Comparison of ENCODE assay signal across 13 cellular contexts in genomic region chr5:126003309-126003708, GRCh38.
DNase-seq lines count a peak whose midpoint lies in the region; ATAC-seq, FAIRE-seq and TF ChIP-seq lines count a peak whose summit lies in the region.
"Had no signal": no experiment of that assay in that cellular context is flagged by ENCODE, and none has a peak within 500 bp of the region (broad histone marks: within the 10 kb centered on the region; RNA-seq: fewer than 3 reads in every experiment).

No MANE protein-coding gene starts in this region.

- FAIRE-seq in endothelial cell of umbilical vein (lab: Jason Lieb, UNC) (no peak), small intestine (lab: Jason Lieb, UNC) (no peak)

- H3K36me3 ChIP-seq in endothelial cell of umbilical vein (ENCODE audit: control insufficient read depth in 2 of 2, extremely low read depth in 1 of 2, insufficient read depth in 2 of 2, low read length in 2 of 2) (no peaks in the 10 kb centered on the region), small intestine (ENCODE audit: control insufficient read depth in 2 of 2, insufficient read depth in 2 of 2, low read length in 2 of 2) (no peaks in the 10 kb centered on the region)
- H3K36me3 ChIP-seq: SJSA1, tibial nerve had no signal

- peaks cover 44% of the 10 kb centered on the region for H3K4me1 Mint-ChIP-seq in nephron
- H3K4me1 Mint-ChIP-seq: B cell had no signal

- ATAC-seq in Right ventricle myocardium superior (ENCODE audit: poor library complexity) (peak; percentile 75), HG02885 (IDR thresholded peaks at IDR 0.05; ENCODE audit: poor library complexity, unreplicated experiment) (no peak)

- TF ChIP-seq CTCF in endothelial cell of umbilical vein (IDR thresholded peaks at IDR 0.05; ENCODE audit: extremely low read depth in 1 of 2, insufficient read depth in 1 of 2, low read depth in 1 of 2, low read length in 2 of 2) (no peak), nephron (IDR thresholded peaks at IDR 0.05; ENCODE audit: unreplicated experiment in 3 of 3) (no peak)

- H3K27ac ChIP-seq in endothelial cell of umbilical vein (ENCODE audit: insufficient read depth, low read depth, low read length) (no peak overlapping the region), small intestine (ENCODE audit: low read depth in 1 of 2, low read length in 1 of 2) (no peak overlapping the region)

- H3K9ac ChIP-seq in endothelial cell of umbilical vein (replicated peaks; ENCODE audit: extremely low read depth, insufficient read depth, low read length) = no peak overlapping the region

- no peak overlapping the region for H3K4me3 Mint-ChIP-seq in nephron
- H3K4me3 Mint-ChIP-seq: B cell had no signal

- H3K9me3 ChIP-seq in endothelial cell of umbilical vein (replicated peaks; ENCODE audit: control insufficient read depth, insufficient read depth, low read length) (no peaks in the 10 kb centered on the region), small intestine (ENCODE audit: control insufficient read depth, low read depth) (no peaks in the 10 kb centered on the region)
- H3K9me3 ChIP-seq: SJSA1, tibial nerve had no signal

- H2AFZ ChIP-seq in endothelial cell of umbilical vein (ENCODE audit: low read depth, low read length) = no peak overlapping the region

- dilution Hi-C loops in endothelial cell of umbilical vein (cut with MboI; ENCODE audit: extremely low pct_ligation_motif_present, low sequenced_read_pairs) = no loop called here

- H3K9me3 Mint-ChIP-seq in nephron = peaks cover 6% of the 10 kb centered on the region

- no peaks in the 10 kb centered on the region for H3K27me3 ChIP-seq in endothelial cell of umbilical vein (ENCODE audit: control insufficient read depth in 2 of 2, insufficient read depth in 2 of 2, low read length in 2 of 2)
- H3K27me3 ChIP-seq in small intestine (ENCODE audit: control insufficient read depth in 2 of 2, insufficient read depth in 2 of 2, low read length in 2 of 2) = no peaks in the 10 kb centered on the region
- H3K27me3 ChIP-seq: dorsolateral prefrontal cortex, SJSA1, tibial nerve had no signal

- POLR2A ChIA-PET in endothelial cell of umbilical vein (lab: Charles Lee) = no interaction called here

- H3K79me2 ChIP-seq in endothelial cell of umbilical vein (ENCODE audit: control insufficient read depth, insufficient read depth, low read length) = no peaks in the 10 kb centered on the region

- H3K4me3 ChIP-seq in endothelial cell of umbilical vein (replicated peaks in 1 of 3; ENCODE audit: insufficient read depth in 1 of 3, low read depth in 1 of 3, low read length in 3 of 3) = no peak overlapping the region
- no peak overlapping the region for H3K4me3 ChIP-seq in small intestine (ENCODE audit: low read depth in 1 of 2, low read length in 2 of 2)
- H3K4me3 ChIP-seq: SJSA1, tibial nerve had no signal

- no peak for TF ChIP-seq POLR2A in endothelial cell of umbilical vein (IDR thresholded peaks at IDR 0.05; ENCODE audit: low read depth, low read length)

- BruUV-seq in endothelial cell of umbilical vein (replicated peaks; lab: Mats Ljungman, UMichigan) = no TSS peak

- no peak overlapping the region for H3K4me2 ChIP-seq in endothelial cell of umbilical vein (ENCODE audit: insufficient read depth, low read length)

- H3K4me1 ChIP-seq in endothelial cell of umbilical vein (ENCODE audit: control insufficient read depth, extremely low read depth, insufficient read depth, low read length) (no peaks in the 10 kb centered on the region), small intestine (ENCODE audit: control insufficient read depth in 2 of 2, insufficient read depth in 1 of 2, low read depth in 1 of 2, low read length in 1 of 2) (no peaks in the 10 kb centered on the region)

- H3K36me3 Mint-ChIP-seq in nephron (ENCODE audit: low read depth) = no peaks in the 10 kb centered on the region

- CTCF ChIA-PET in endothelial cell of umbilical vein (lab: Charles Lee) = no interaction called here

- H3K9me1 ChIP-seq in endothelial cell of umbilical vein (replicated peaks; ENCODE audit: control insufficient read depth, extremely low read depth, insufficient read depth, low read length) = no peaks in the 10 kb centered on the region

- DNase-seq in Right ventricle myocardium superior = peak; percentile 68
- no peak for DNase-seq in cardiac septum (ENCODE audit: low spot score)
- DNase-seq in endothelial cell of umbilical vein (ENCODE audit: low read depth, low spot score) = peak; percentile 27
- DNase-seq in small intestine = no peak
- DNase-seq in NCI-H2196 treated with DMSO at 0.1 percent for 48 hours (lab: John Stamatoyannopoulos, UW; ENCODE audit: unreplicated experiment) = no peak
- no peak for DNase-seq in SW 1271 (lab: John Stamatoyannopoulos, UW)
- DNase-seq: NCI-H2029 had no signal

- intact Hi-C loops in Right ventricle myocardium superior (cut with DNase I) (no loop called here), cardiac septum (cut with DNase I) (loop anchor here (5.0 kb wide), 1 partner anchor 39 kb away; no protein-coding TSS in a partner anchor), endothelial cell of umbilical vein (cut with micrococcal nuclease) (no loop called here)

- 68 to 94% (median 77%) methylated on average over 3 of the region's 3 CpGs for WGBS in small intestine, 3 donors

- H3K27me3 Mint-ChIP-seq in nephron (ENCODE audit: low read depth) = no peaks in the 10 kb centered on the region
- H3K27me3 Mint-ChIP-seq: B cell had no signal

- peak overlapping the region; percentile 95 to 97 (median 97) for H3K27ac Mint-ChIP-seq in nephron
- H3K27ac Mint-ChIP-seq: B cell had no signal

- H4K20me1 ChIP-seq in endothelial cell of umbilical vein (replicated peaks; ENCODE audit: control insufficient read depth, extremely low read depth, insufficient read depth, low read length) = no peaks in the 10 kb centered on the region

TF ChIP-seq in endothelial cell of umbilical vein, 7 proteins besides CTCF, POLR2A, EP300 and RAD21:
- TF ChIP-seq GATA2 (IDR thresholded peaks at IDR 0.05; ENCODE audit: insufficient read depth, insufficient read length, low read depth, low read length) = no peak
- no peak for TF ChIP-seq MAX (IDR thresholded peaks at IDR 0.05; ENCODE audit: insufficient read depth, insufficient read length)
- no peak for TF ChIP-seq POLR2AphosphoS5 (IDR thresholded peaks at IDR 0.05; ENCODE audit: insufficient read depth, low read depth, low read length)
- TF ChIP-seq FOS (IDR thresholded peaks at IDR 0.05; ENCODE audit: borderline replicate concordance, insufficient read depth, low read length) = no peak
- TF ChIP-seq EZH2 (IDR thresholded peaks at IDR 0.05; ENCODE audit: borderline replicate concordance, low read depth, low read length, severe bottlenecking) = no peak
- TF ChIP-seq JUN (IDR thresholded peaks at IDR 0.05; ENCODE audit: borderline replicate concordance, insufficient read depth, insufficient read length, low read depth) = no peak

Comparison
In these comparisons a context has a peak if more than half of its experiments do, and no peak if none do; other contexts are left out.
1. DNase-seq: peak in Right ventricle myocardium superior (single experiment) and endothelial cell of umbilical vein (single experiment); none in cardiac septum (single experiment), small intestine (single experiment), NCI-H2196 treated with DMSO at 0.1 percent for 48 hours (single experiment) and SW 1271 (0 of 2).